ENCODE assay signal across 18 cellular contexts in the genomic region with DNA sequence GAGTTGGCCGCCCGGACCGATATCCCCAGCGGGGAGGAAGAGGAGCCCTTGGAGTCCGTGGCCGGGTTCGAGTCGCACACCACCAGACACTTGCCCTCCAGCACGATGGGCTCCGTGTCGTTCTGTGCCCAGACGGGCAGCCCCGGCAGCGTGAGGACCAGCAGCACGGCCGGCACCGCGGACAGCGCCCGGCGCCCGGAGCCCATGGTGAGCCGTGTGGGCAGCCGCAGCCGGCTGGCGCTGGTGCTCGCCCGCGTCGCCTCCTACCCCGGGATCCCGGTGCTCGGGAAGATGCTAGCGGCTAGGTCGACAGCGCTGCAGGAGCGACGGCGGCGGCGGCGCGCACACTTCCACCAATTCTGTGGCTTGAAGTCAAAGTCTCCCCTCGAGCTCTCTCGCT. TPM values are rescaled to one million over a fixed set of nuclear protein-coding genes. Genes with fewer than 3 reads are reported as not detected.
A peak's percentile ranks its signal among the peaks of the same experiment; 100 is the strongest.
DNase-seq lines count a peak whose midpoint lies in the region; ATAC-seq and TF ChIP-seq lines count a peak whose summit lies in the region.
"Had no signal": no experiment of that assay in that cellular context is flagged by ENCODE, and none has a peak within 500 bp of the region (broad histone marks: within the 10 kb centered on the region; RNA-seq: fewer than 3 reads in every experiment).

No MANE protein-coding gene starts in this region.

- POLR2A ChIA-PET in naive thymus-derived CD8-positive, alpha-beta T cell (lab: Charles Lee): no interaction called here

- no peak overlapping the region for H3K27ac ChIP-seq in RWPE2 (ENCODE audit: poor library complexity, severe bottlenecking)
- no peak overlapping the region for H3K27ac ChIP-seq in osteoblast (ENCODE audit: low read depth, low read length)
- H3K27ac ChIP-seq: SJSA1, spleen had no signal

- no peaks in the 10 kb centered on the region for H3K4me1 ChIP-seq in ES-I3 (ENCODE audit: insufficient read depth, low read length)
- H3K4me1 ChIP-seq in RWPE2 (ENCODE audit: insufficient read depth, poor library complexity, severe bottlenecking): no peaks in the 10 kb centered on the region
- H3K4me1 ChIP-seq in osteoblast (ENCODE audit: insufficient read depth, low read length): no peaks in the 10 kb centered on the region
- H3K4me1 ChIP-seq: SJSA1, spleen had no signal

- H3K27ac Mint-ChIP-seq in naive thymus-derived CD8-positive, alpha-beta T cell: no peak overlapping the region
- H3K27ac Mint-ChIP-seq: activated naive CD4-positive, alpha-beta T cell treated with anti-CD3 and anti-CD28 coated beads, Interleukin-2, amount 50 U/mL, for 24 hours had no signal

- H3K4me1 Mint-ChIP-seq in naive thymus-derived CD8-positive, alpha-beta T cell: no peaks in the 10 kb centered on the region
- H3K4me1 Mint-ChIP-seq: activated naive CD4-positive, alpha-beta T cell treated with anti-CD3 and anti-CD28 coated beads, Interleukin-2, amount 50 U/mL, for 24 hours had no signal

- H3K4me3 Mint-ChIP-seq in naive thymus-derived CD8-positive, alpha-beta T cell: no peak overlapping the region
- H3K4me3 Mint-ChIP-seq: activated naive CD4-positive, alpha-beta T cell treated with anti-CD3 and anti-CD28 coated beads, Interleukin-2, amount 50 U/mL, for 24 hours had no signal

- H3K36me3 Mint-ChIP-seq in naive thymus-derived CD8-positive, alpha-beta T cell: peaks cover 2 to 9% (median 5%) of the 10 kb centered on the region in 3 donors

- no peak overlapping the region for H3K4me2 ChIP-seq in osteoblast (ENCODE audit: insufficient read depth, low read length)

- TF ChIP-seq CTCF in RWPE2 (IDR thresholded peaks at IDR 0.05; ENCODE audit: poor library complexity, severe bottlenecking) (no peak), osteoblast (IDR thresholded peaks at IDR 0.05; ENCODE audit: extremely low read depth, low read depth, low read length) (no peak)

- no peaks in the 10 kb centered on the region for H3K79me2 ChIP-seq in osteoblast (ENCODE audit: insufficient read depth, low read length)

- H3K9me3 Mint-ChIP-seq in naive thymus-derived CD8-positive, alpha-beta T cell: peaks cover 0 to 17% (median 9%) of the 10 kb centered on the region in 9 donors

- H3K27me3 ChIP-seq in RWPE2 (ENCODE audit: insufficient read depth, poor library complexity, severe bottlenecking) (peaks cover 98% of the 10 kb centered on the region), osteoblast (ENCODE audit: insufficient read depth, low read length) (no peaks in the 10 kb centered on the region)
- H3K27me3 ChIP-seq: SJSA1 had no signal

- H2AFZ ChIP-seq in osteoblast (ENCODE audit: low read length): no peak overlapping the region

- peaks cover 20 to 55% (median 36%) of the 10 kb centered on the region in 5 donors for H3K27me3 Mint-ChIP-seq in naive thymus-derived CD8-positive, alpha-beta T cell

- DNase-seq in RWPE2 (ENCODE audit: low spot score): peak; percentile 80
- peak; percentile 63 for DNase-seq in islet precursor cell
- DNase-seq in osteoblast (ENCODE audit: insufficient read length, low spot score, missing footprints): peak; percentile 76
- DNase-seq in NCI-H2227 treated with DMSO at 0.1 percent for 48 hours (lab: John Stamatoyannopoulos, UW): no peak
- no peak for DNase-seq in naive thymus-derived CD8-positive, alpha-beta T cell
- no peak for DNase-seq in NCI-H2029 treated with DMSO at 0.1 percent for 48 hours (lab: John Stamatoyannopoulos, UW)
- no peak for DNase-seq in activated effector memory CD4-positive, alpha-beta T cell treated with anti-CD3 and anti-CD28 coated beads, Interleukin-2, amount 50 U/mL, for 16 hours
- DNase-seq: activated CD4-positive, alpha-beta T cell treated with anti-CD3 and anti-CD28 coated beads for 48 hours; effector CD8-positive, alpha-beta T cell; GF-D8; NCI-H1417; NCI-H226; spleen; stimulated activated naive CD4-positive, alpha-beta T cell treated with Interleukin-2 at 50 U/mL for 16 hours had no signal

- peak; percentile 82 for ATAC-seq in RWPE2 (ENCODE audit: low read depth)
- no peak for ATAC-seq in naive thymus-derived CD8-positive, alpha-beta T cell

- no peaks in the 10 kb centered on the region for H4K20me1 ChIP-seq in osteoblast (ENCODE audit: insufficient read depth, low read length)

- H3K9me3 ChIP-seq in ES-I3 (ENCODE audit: control insufficient read depth, insufficient read depth, low read length) (no peaks in the 10 kb centered on the region), RWPE2 (ENCODE audit: severe bottlenecking) (no peaks in the 10 kb centered on the region), osteoblast (ENCODE audit: low read depth, low read length) (no peaks in the 10 kb centered on the region)

- H3K36me3 ChIP-seq in ES-I3 (ENCODE audit: insufficient read depth, low read length) (no peaks in the 10 kb centered on the region), RWPE2 (ENCODE audit: low read depth) (no peaks in the 10 kb centered on the region), osteoblast (ENCODE audit: insufficient read depth, low read length) (no peaks in the 10 kb centered on the region)
- H3K36me3 ChIP-seq: SJSA1, spleen had no signal

- peak overlapping the region; percentile 42; the same call in 1 of the 2 replicates for H3K9ac ChIP-seq in ES-I3 (ENCODE audit: low read depth, low read length)

- H3K4me3 ChIP-seq in RWPE2 (ENCODE audit: severe bottlenecking): no peak overlapping the region
- H3K4me3 ChIP-seq in osteoblast (ENCODE audit: insufficient read depth, low read length): no peak overlapping the region
- H3K4me3 ChIP-seq: SJSA1 had no signal

RNA-seq across cellular contexts. Expression of a gene that starts 1.4 kb away (rescaled TPM):
- under 0.01 TPM in 1 of 2 replicates, not detected in the other for total RNA-seq in osteoblast
- not detected for total RNA-seq in naive thymus-derived CD8-positive, alpha-beta T cell
- polyA plus RNA-seq in naive thymus-derived CD8-positive, alpha-beta T cell: not detected
- total RNA-seq: osteocyte, SJSA1, spleen had no signal

Comparison
In these comparisons a context has a peak if more than half of its experiments do, and no peak if none do; other contexts are left out.
1. DNase-seq: peak in RWPE2 (single experiment), islet precursor cell (single experiment) and osteoblast (single experiment); none in NCI-H2227 treated with DMSO at 0.1 percent for 48 hours (single experiment), naive thymus-derived CD8-positive, alpha-beta T cell (0 of 10), NCI-H2029 treated with DMSO at 0.1 percent for 48 hours (single experiment) and activated effector memory CD4-positive, alpha-beta T cell treated with anti-CD3 and anti-CD28 coated beads, Interleukin-2, amount 50 U/mL, for 16 hours (single experiment).